In the genomic region with DNA sequence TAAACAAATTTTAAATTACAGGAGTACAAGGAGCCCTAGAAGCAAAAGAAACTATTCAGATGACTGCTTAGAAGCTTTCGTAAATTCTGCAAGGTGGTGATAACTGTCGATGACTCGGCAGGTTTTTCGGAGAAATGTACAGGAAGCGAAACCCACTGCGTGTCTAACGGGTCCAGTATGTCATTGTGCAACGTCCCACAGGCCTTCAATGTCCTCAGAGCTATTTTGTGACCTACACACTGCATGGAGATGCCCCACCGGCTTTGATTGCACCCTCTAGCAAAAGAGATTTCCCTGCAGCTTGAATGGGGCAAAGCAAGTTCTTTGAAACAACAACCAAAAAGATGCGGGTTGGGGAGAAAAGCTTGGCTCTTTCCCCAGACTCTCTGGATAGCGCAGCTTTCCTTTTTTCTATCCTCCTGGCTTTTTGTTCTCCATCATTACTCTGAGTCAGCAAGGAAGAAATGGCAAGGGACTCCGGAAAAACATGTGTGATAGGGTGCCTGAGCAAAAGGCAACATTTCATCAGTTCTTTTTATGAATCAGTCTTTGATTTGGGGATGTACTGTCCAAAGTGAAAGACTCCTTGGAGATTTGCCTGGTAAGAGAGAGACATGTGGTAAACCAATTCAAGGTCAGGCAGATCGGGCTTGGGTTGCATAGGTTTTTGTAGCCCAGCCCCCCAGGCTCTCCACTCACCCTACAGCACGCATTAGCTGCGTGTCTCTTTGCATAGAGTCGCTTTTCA, we compare ENCODE assay signal across 9 cellular contexts.
A peak's percentile ranks its signal among the peaks of the same experiment; 100 is the strongest.
DNase-seq lines count a peak whose midpoint lies in the region; ATAC-seq, FAIRE-seq and TF ChIP-seq lines count a peak whose summit lies in the region.
"Had no signal": no experiment of that assay in that cellular context is flagged by ENCODE, and none has a peak within 500 bp of the region (broad histone marks: within the 10 kb centered on the region; RNA-seq: fewer than 3 reads in every experiment).

No MANE protein-coding gene starts in this region.

- no peaks in the 10 kb centered on the region for H3K27me3 Mint-ChIP-seq in mesothelial cell of epicardium (ENCODE audit: low read depth)

- no peaks in the 10 kb centered on the region for H3K79me2 ChIP-seq in HepG2 (ENCODE audit: insufficient read depth, low read length)

- no TSS peak for BruUV-seq in HepG2 (replicated peaks; lab: Mats Ljungman, UMichigan)

- peak; percentile 58 for DNase-seq in activated CD8-positive, alpha-beta memory T cell treated with anti-CD3 and anti-CD28 coated beads, Interleukin-2, amount 50 U/mL, for 48 hours
- DNase-seq in HepG2 (ENCODE audit: low spot score) (peak; percentile 4), mesothelial cell of epicardium (ENCODE audit: low spot score in 2 of 2, unreplicated experiment in 2 of 2) (no peak), cerebellar cortex (ENCODE audit: low spot score) (no peak), NCI-H146 (lab: John Stamatoyannopoulos, UW) (no peak)
- DNase-seq: psoas muscle had no signal

- in situ Hi-C loops in HepG2 (cut with HindIII; ENCODE audit: extremely low pct_ligation_motif_present, low pct_unique_long_range_greater_than_20kb) = no loop called here

- no peak for TF ChIP-seq POLR2A in HepG2 (IDR thresholded peaks at IDR 0.05; ENCODE audit: insufficient read depth in 1 of 2, low read depth in 2 of 2, low read length in 2 of 2)

- peak overlapping the region; percentile 39 for H3K4me2 ChIP-seq in HepG2 (ENCODE audit: low read depth, low read length)

- H3K9me3 Mint-ChIP-seq in mesothelial cell of epicardium = peaks cover 15% of the 10 kb centered on the region

- TF ChIP-seq RAD21 in HepG2 (CRISPR knock-in tag; IDR thresholded peaks at IDR 0.05) = no peak

- H3K36me3 ChIP-seq in KOPT-K1 (ENCODE audit: insufficient read depth, low read length) (no peaks in the 10 kb centered on the region), HepG2 (replicated peaks in 1 of 2; ENCODE audit: control insufficient read depth in 1 of 2, insufficient read depth in 2 of 2, low read length in 2 of 2) (no peaks in the 10 kb centered on the region)

- no peak overlapping the region; a peak in 1 of 6 replicates for H3K4me3 ChIP-seq in HepG2 (replicated peaks in 1 of 3; ENCODE audit: insufficient read depth in 1 of 3, low read depth in 2 of 3, low read length in 3 of 3)
- H3K4me3 ChIP-seq: psoas muscle had no signal

- no peak overlapping the region for H3K27ac Mint-ChIP-seq in mesothelial cell of epicardium

- no peak overlapping the region for H2AFZ ChIP-seq in HepG2 (ENCODE audit: low read length)

- WGBS in HepG2 (ENCODE audit: low lambda C conversion rate) = 4% methylated on average over 7 of the region's 16 CpGs

- H3K36me3 Mint-ChIP-seq in mesothelial cell of epicardium = no peaks in the 10 kb centered on the region

- H3K27me3 ChIP-seq in HepG2 (ENCODE audit: control insufficient read depth in 1 of 2, insufficient read depth in 2 of 2, low read length in 2 of 2) = peaks cover 0 to 3% of the 10 kb centered on the region in 2 experiments; a peak in 1 of 5 replicates

- intact Hi-C loops in HepG2 (cut with micrococcal nuclease; ENCODE audit: unreplicated experiment) = no loop called here

- TF ChIP-seq EP300 in HepG2 (IDR thresholded peaks at IDR 0.05; ENCODE audit: low read depth in 2 of 2, low read length in 2 of 2) (no peak), HepG2 (CRISPR knock-in tag; IDR thresholded peaks at IDR 0.05; ENCODE audit: borderline replicate concordance) (no peak)

- CTCF ChIA-PET in HepG2 (lab: Yijun Ruan, JAX; ENCODE audit: low intra/inter-chr PET ratio, low total read pairs) = no interaction called here

- POLR2A ChIA-PET in HepG2 (lab: Yijun Ruan, JAX) = no interaction called here

- H3K4me1 Mint-ChIP-seq in mesothelial cell of epicardium = peaks cover 17% of the 10 kb centered on the region

- peaks cover 37% of the 10 kb centered on the region for H3K4me1 ChIP-seq in HepG2 (ENCODE audit: insufficient read depth, low read length)
- H3K4me1 ChIP-seq: psoas muscle had no signal

- H3K4me3 Mint-ChIP-seq in mesothelial cell of epicardium = no peak overlapping the region

- H3K27ac ChIP-seq in KOPT-K1 (ENCODE audit: low read depth, low read length, poor library complexity, severe bottlenecking) (peak overlapping the region; percentile 85), HepG2 (ENCODE audit: extremely low read length, insufficient read depth, low read length) (no peak overlapping the region)
- H3K27ac ChIP-seq: psoas muscle had no signal

- ATAC-seq in GM18499 (IDR thresholded peaks at IDR 0.05; ENCODE audit: insufficient read depth, unreplicated experiment) (peak; percentile 81), GM21786 (IDR thresholded peaks at IDR 0.05; ENCODE audit: unreplicated experiment) (peak; percentile 67), HepG2 (peak; percentile 41; the same call in 1 of the 3 replicates)

- H3K9ac ChIP-seq in HepG2 (ENCODE audit: insufficient read depth, low read depth, low read length) = no peak overlapping the region

- no peaks in the 10 kb centered on the region for H3K9me3 ChIP-seq in KOPT-K1 (ENCODE audit: insufficient read depth, low read length, poor library complexity, severe bottlenecking)
- no peaks in the 10 kb centered on the region for H3K9me3 ChIP-seq in HepG2 (ENCODE audit: low read length)
- H3K9me3 ChIP-seq: psoas muscle had no signal

- FAIRE-seq in HepG2 (lab: Jason Lieb, UNC) = no peak

- no peak for TF ChIP-seq CTCF in HepG2 (CRISPR knock-in tag; IDR thresholded peaks at IDR 0.05)
- TF ChIP-seq CTCF in mesothelial cell of epicardium (IDR thresholded peaks at IDR 0.05; ENCODE audit: unreplicated experiment) = no peak

- H4K20me1 ChIP-seq in HepG2 (ENCODE audit: insufficient read depth, low read length) = no peaks in the 10 kb centered on the region

TF ChIP-seq in HepG2, 621 proteins besides CTCF, POLR2A, EP300 and RAD21:
- TF ChIP-seq CEBPB (IDR thresholded peaks at IDR 0.05; ENCODE audit: borderline replicate concordance, low read depth, low read length) (peak; percentile 73; the same call in 1 of the 2 replicates), NFATC3 (CRISPR knock-in tag; IDR thresholded peaks at IDR 0.05) (no peak), MAFK (conservative IDR thresholded peaks at IDR 0.05 in 1 of 2, IDR thresholded peaks at IDR 0.05 in 1 of 2; ENCODE audit: low read length in 2 of 2) (peak; percentile 23 to 59; a peak in 2 of 4 replicates), MAFF (IDR thresholded peaks at IDR 0.05; ENCODE audit: low read depth, low read length) (peak; percentile 56; the same call in 1 of the 2 replicates), ZNF670 (CRISPR knock-in tag; IDR thresholded peaks at IDR 0.05; ENCODE audit: borderline replicate concordance) (no peak), ZNF614 (CRISPR knock-in tag; IDR thresholded peaks at IDR 0.05; ENCODE audit: borderline replicate concordance) (no peak), NFE2L2 (IDR thresholded peaks at IDR 0.05; ENCODE audit: low read length) (peak; percentile 50), NR2C2 (CRISPR knock-in tag; IDR thresholded peaks at IDR 0.05; ENCODE audit: borderline replicate concordance) (no peak), ADNP (CRISPR knock-in tag; IDR thresholded peaks at IDR 0.05) (no peak), KDM5B (CRISPR knock-in tag; IDR thresholded peaks at IDR 0.05; ENCODE audit: borderline replicate concordance) (no peak), TAF15 (IDR thresholded peaks at IDR 0.05; ENCODE audit: low read depth, low read length, poor library complexity, severe bottlenecking) (no peak), YY1 (IDR thresholded peaks at IDR 0.05; ENCODE audit: insufficient read depth, insufficient replicate concordance, low read depth, low read length) (no peak), CEBPG (CRISPR knock-in tag; IDR thresholded peaks at IDR 0.05) (peak; percentile 23; the same call in 1 of the 2 replicates), NONO (IDR thresholded peaks at IDR 0.05) (no peak), NONO (CRISPR knock-in tag; conservative IDR thresholded peaks at IDR 0.05) (no peak), ZNF567 (CRISPR knock-in tag; IDR thresholded peaks at IDR 0.05; ENCODE audit: borderline replicate concordance) (no peak)

Comparison
In these comparisons a context has a peak if more than half of its experiments do, and no peak if none do; other contexts are left out.
1. DNase-seq: peak in activated CD8-positive, alpha-beta memory T cell treated with anti-CD3 and anti-CD28 coated beads, Interleukin-2, amount 50 U/mL, for 48 hours (single experiment) and HepG2 (single experiment); none in mesothelial cell of epicardium (0 of 2), cerebellar cortex (single experiment) and NCI-H146 (single experiment).
2. Peak in every context shown above with its lines, with median percentiles within 50 percentile points of each other: ATAC-seq.